ENCODE assay signal across 21 cellular contexts in genomic region chr9:100295240-100295639, GRCh38. TPM values are rescaled to one million over a fixed set of nuclear protein-coding genes. Genes with fewer than 3 reads are reported as not detected.
DNase-seq lines count a peak whose midpoint lies in the region; ATAC-seq and TF ChIP-seq lines count a peak whose summit lies in the region.
"Had no signal": no experiment of that assay in that cellular context is flagged by ENCODE, and none has a peak within 500 bp of the region (broad histone marks: within the 10 kb centered on the region; RNA-seq: fewer than 3 reads in every experiment).

No MANE protein-coding gene starts in this region.

- H2AFZ ChIP-seq in MM.1S (ENCODE audit: low read length) = no peak overlapping the region

- no peaks in the 10 kb centered on the region for H3K9me3 Mint-ChIP-seq in activated T-cell treated with anti-CD3 and anti-CD28 coated beads, Interleukin-2, amount 50 U/mL, for 24 hours

- H3K4me3 ChIP-seq in right lobe of liver = peak overlapping the region in 1 of 3 donors; percentile 30
- no peak overlapping the region for H3K4me3 ChIP-seq in prostate gland
- no peak overlapping the region for H3K4me3 ChIP-seq in MM.1S (ENCODE audit: low read length)
- no peak overlapping the region for H3K4me3 ChIP-seq in testis
- H3K4me3 ChIP-seq: HAP-1, K562 had no signal

- no peaks in the 10 kb centered on the region for H3K9me3 ChIP-seq in T-helper 17 cell (ENCODE audit: control insufficient read depth, low read length, poor library complexity, severe bottlenecking)
- H3K9me3 ChIP-seq in right lobe of liver = no peaks in the 10 kb centered on the region
- H3K9me3 ChIP-seq in prostate gland = no peaks in the 10 kb centered on the region
- H3K9me3 ChIP-seq in MM.1S (replicated peaks; ENCODE audit: insufficient read depth, low read length) = no peaks in the 10 kb centered on the region
- H3K9me3 ChIP-seq in testis = no peaks in the 10 kb centered on the region
- H3K9me3 ChIP-seq: HAP-1 had no signal

- no peak for TF ChIP-seq CTCF in right lobe of liver (IDR thresholded peaks at IDR 0.05)
- TF ChIP-seq CTCF in prostate gland (IDR thresholded peaks at IDR 0.05) = no peak
- no peak for TF ChIP-seq CTCF in MM.1S (IDR thresholded peaks at IDR 0.05; ENCODE audit: low read length)
- no peak for TF ChIP-seq CTCF in testis (IDR thresholded peaks at IDR 0.05)

- H3K27me3 Mint-ChIP-seq in activated T-cell treated with anti-CD3 and anti-CD28 coated beads, Interleukin-2, amount 50 U/mL, for 24 hours = no peaks in the 10 kb centered on the region
- no peaks in the 10 kb centered on the region for H3K27me3 Mint-ChIP-seq in T-helper 17 cell
- H3K27me3 Mint-ChIP-seq: B cell had no signal

- TF ChIP-seq POLR2A in right lobe of liver (IDR thresholded peaks at IDR 0.05) (no peak), prostate gland (IDR thresholded peaks at IDR 0.05) (no peak), testis (IDR thresholded peaks at IDR 0.05) (no peak)

- peaks cover 0 to 35% (median 6%) of the 10 kb centered on the region in 4 donors for H3K4me1 ChIP-seq in right lobe of liver
- H3K4me1 ChIP-seq in prostate gland (replicated peaks) = no peaks in the 10 kb centered on the region
- H3K4me1 ChIP-seq in MM.1S (ENCODE audit: low read length) = no peaks in the 10 kb centered on the region
- no peaks in the 10 kb centered on the region for H3K4me1 ChIP-seq in testis
- H3K4me1 ChIP-seq: HAP-1 had no signal

- ATAC-seq in T-helper 17 cell (no peak), right lobe of liver (peak; percentile 71 to 87 (median 77))
- ATAC-seq: K562 had no signal

- H3K27ac Mint-ChIP-seq in activated T-cell treated with anti-CD3 and anti-CD28 coated beads, Interleukin-2, amount 50 U/mL, for 24 hours = peak overlapping the region; percentile 11
- peak overlapping the region; percentile 24 for H3K27ac Mint-ChIP-seq in T-helper 17 cell
- H3K27ac Mint-ChIP-seq: B cell had no signal

- no peaks in the 10 kb centered on the region for H4K20me1 ChIP-seq in MM.1S (ENCODE audit: insufficient read depth, low read length)

- no peaks in the 10 kb centered on the region for H3K9me2 ChIP-seq in MM.1S (replicated peaks; ENCODE audit: insufficient read depth, low read length)

- no peak overlapping the region for H3K9ac ChIP-seq in MM.1S (ENCODE audit: low read length)

- no peak overlapping the region for H3K4me2 ChIP-seq in MM.1S (ENCODE audit: low read depth, low read length)

- no peak for DNase-seq in activated T-cell treated with anti-CD3 and anti-CD28 coated beads, Interleukin-2, amount 50 U/mL, for 24 hours
- no peak for DNase-seq in activated T-cell treated with anti-CD3 and anti-CD28 coated beads, Interleukin-2, amount 50 U/mL, for 1 hour
- DNase-seq in T-helper 17 cell (no peak), right lobe of liver (peak in 2 of 3 donors; percentile 21 to 52), prostate gland (ENCODE audit: low spot score) (peak; percentile 11), T-helper 1 cell (no peak), MM.1S (no peak), testis (no peak)
- DNase-seq: 8988T, COR-L47, GDM1, NCI-H1417, NCI-H1930, NCI-H226, NCI-H524, NCI-H82, OCI-M1, Right ventricle myocardium superior had no signal

- no peaks in the 10 kb centered on the region for H3K27me3 ChIP-seq in right lobe of liver
- no peaks in the 10 kb centered on the region for H3K27me3 ChIP-seq in prostate gland (replicated peaks; ENCODE audit: insufficient read depth)
- H3K27me3 ChIP-seq in MM.1S (replicated peaks; ENCODE audit: insufficient read depth, low read length) = no peaks in the 10 kb centered on the region
- no peaks in the 10 kb centered on the region for H3K27me3 ChIP-seq in testis

- intact Hi-C loops in right lobe of liver (cut with DNase I) = no loop called here
- intact Hi-C loops in prostate gland (cut with DNase I) = no loop called here
- intact Hi-C loops in testis (cut with DNase I; ENCODE audit: low total_unique reads) = no loop called here

- H3K4me3 Mint-ChIP-seq in activated T-cell treated with anti-CD3 and anti-CD28 coated beads, Interleukin-2, amount 50 U/mL, for 24 hours = no peak overlapping the region
- no peak overlapping the region for H3K4me3 Mint-ChIP-seq in T-helper 17 cell
- H3K4me3 Mint-ChIP-seq: B cell had no signal

- peaks cover 99% of the 10 kb centered on the region for H3K36me3 Mint-ChIP-seq in activated T-cell treated with anti-CD3 and anti-CD28 coated beads, Interleukin-2, amount 50 U/mL, for 24 hours (ENCODE audit: low read depth)
- peaks cover 13% of the 10 kb centered on the region for H3K36me3 Mint-ChIP-seq in T-helper 17 cell (ENCODE audit: low read depth)

- H3K27ac ChIP-seq in right lobe of liver (peak overlapping the region in 1 of 3 donors; percentile 50), prostate gland (peak overlapping the region in 1 of 2 donors; percentile 15), MM.1S (ENCODE audit: low read length) (no peak overlapping the region), testis (no peak overlapping the region)

- no peaks in the 10 kb centered on the region for H3K4me1 Mint-ChIP-seq in activated T-cell treated with anti-CD3 and anti-CD28 coated beads, Interleukin-2, amount 50 U/mL, for 24 hours (ENCODE audit: low read depth)
- H3K4me1 Mint-ChIP-seq in T-helper 17 cell = peaks cover 5% of the 10 kb centered on the region
- H3K4me1 Mint-ChIP-seq: B cell had no signal

- 20% methylated on average over 2 of the region's 2 CpGs for WGBS in right lobe of liver (ENCODE audit: insufficient coverage, low coverage, low lambda C conversion rate, missing lambda C conversion rate)
- 84% methylated on average over 2 of the region's 2 CpGs for WGBS in prostate gland
- 97 to 100% methylated on average over 2 of the region's 2 CpGs for WGBS in testis, 2 donors

- H3F3A ChIP-seq in MM.1S (ENCODE audit: insufficient read depth, low read length) = no peaks in the 10 kb centered on the region

- H3K36me3 ChIP-seq in right lobe of liver = peaks cover 0 to 16% (median 9%) of the 10 kb centered on the region in 4 donors
- no peaks in the 10 kb centered on the region for H3K36me3 ChIP-seq in prostate gland
- H3K36me3 ChIP-seq in MM.1S (replicated peaks; ENCODE audit: insufficient read depth, low read length) = no peaks in the 10 kb centered on the region
- no peaks in the 10 kb centered on the region for H3K36me3 ChIP-seq in testis (ENCODE audit: low read depth, missing control alignments)

- no peaks in the 10 kb centered on the region for H3K79me2 ChIP-seq in MM.1S (ENCODE audit: low read length)

RNA-seq across cellular contexts. Expression of gene TEX10, which starts 57.5 kb away (rescaled TPM):
- total RNA-seq in T-helper 17 cell (10 to 100 TPM in 1 of 2 donors, 1 to 10 TPM in 1; 9.9 to 10.5 TPM), right lobe of liver (1 to 10 TPM; 2.5 to 6.4 (median 5.0) TPM), prostate gland (10 to 100 TPM; 17.3 to 32.1 TPM), testis (10 to 100 TPM; 45.3 to 47.4 TPM)
- polyA plus RNA-seq in testis (ENCODE audit: insufficient read depth, low read depth, low replicate concordance) = 45.7 TPM

Comparison
In these comparisons a context has a peak if more than half of its experiments do, and no peak if none do; other contexts are left out.
1. DNase-seq: peak in right lobe of liver (2 of 3) and prostate gland (single experiment); none in activated T-cell treated with anti-CD3 and anti-CD28 coated beads, Interleukin-2, amount 50 U/mL, for 24 hours (single experiment), activated T-cell treated with anti-CD3 and anti-CD28 coated beads, Interleukin-2, amount 50 U/mL, for 1 hour (single experiment), T-helper 17 cell (0 of 3), T-helper 1 cell (0 of 5), MM.1S (single experiment) and testis (single experiment).